ENCODE assay signal across 8 cellular contexts in the genomic region with DNA sequence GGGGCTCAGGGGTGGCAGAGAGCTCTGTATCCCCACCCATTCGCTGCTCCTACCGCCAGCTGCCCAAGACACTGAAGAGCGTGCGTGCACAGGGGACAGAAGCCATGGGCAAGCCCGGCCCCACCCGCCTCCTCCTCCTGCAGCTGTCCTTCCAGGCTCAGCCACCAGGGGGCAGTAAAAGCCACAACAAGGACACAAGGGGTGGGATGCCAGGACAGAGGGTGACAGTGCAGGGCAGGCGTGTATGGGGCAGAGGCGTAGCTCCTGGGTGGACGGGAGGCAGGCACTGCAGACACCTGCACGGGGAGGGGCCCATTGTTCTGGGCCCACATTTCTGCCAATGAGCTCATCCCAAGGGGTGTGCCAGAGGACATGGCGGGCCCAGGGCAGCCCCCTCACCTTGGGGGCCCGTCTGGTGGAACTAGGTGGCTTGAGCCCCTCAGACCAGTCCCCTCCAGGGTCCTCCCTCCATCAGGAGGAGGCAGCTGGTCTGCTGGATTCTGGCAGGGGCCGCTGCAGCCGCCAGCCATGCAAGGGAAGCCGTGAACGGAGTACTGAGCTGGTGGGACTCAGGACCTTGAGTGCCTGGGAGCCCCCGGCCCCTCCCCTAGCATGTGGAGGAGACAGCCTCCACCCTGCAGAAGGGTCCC.
DNase-seq lines count a peak whose midpoint lies in the region; ATAC-seq and TF ChIP-seq lines count a peak whose summit lies in the region.

No MANE protein-coding gene starts in this region.

- H3K27me3 ChIP-seq in BE2C (no peaks in the 10 kb centered on the region), GM23248 (replicated peaks; ENCODE audit: insufficient read depth) (no peaks in the 10 kb centered on the region)

- 40 to 42% methylated on average over 16 to 17 of the region's 17 CpGs for WGBS in GM23248 (ENCODE audit: low coverage in 1 of 2, low lambda C conversion rate in 2 of 2, missing lambda C conversion rate in 2 of 2), 2 experiments

- H3K4me1 ChIP-seq in BE2C: peaks cover 34% of the 10 kb centered on the region
- peaks cover 25% of the 10 kb centered on the region for H3K4me1 ChIP-seq in GM23248 (ENCODE audit: insufficient read depth)

- H3K36me3 Mint-ChIP-seq in activated CD8-positive, alpha-beta T cell treated with anti-CD3 and anti-CD28 coated beads for 36 hours (ENCODE audit: low read depth): peaks cover 3% of the 10 kb centered on the region

- peak; percentile 99 for ATAC-seq in activated CD8-positive, alpha-beta T cell treated with anti-CD3 and anti-CD28 coated beads for 36 hours
- no peak for ATAC-seq in HG02885 (IDR thresholded peaks at IDR 0.05; ENCODE audit: poor library complexity, unreplicated experiment)

- peaks cover 3% of the 10 kb centered on the region; the same call in 1 of the 2 replicates for H3F3A ChIP-seq in GM23248 (ENCODE audit: insufficient read depth)

- H3K27ac Mint-ChIP-seq in activated CD8-positive, alpha-beta T cell treated with anti-CD3 and anti-CD28 coated beads for 36 hours: no peak overlapping the region

- intact Hi-C loops in activated CD8-positive, alpha-beta T cell treated with anti-CD3 and anti-CD28 coated beads for 36 hours (cut with micrococcal nuclease): no loop called here

- H3K9ac ChIP-seq in GM23248: no peak overlapping the region

- H2AFZ ChIP-seq in GM23248: no peak overlapping the region

- in situ Hi-C loops in GM23248 (cut with MboI): no loop called here

- no peaks in the 10 kb centered on the region for H3K9me2 ChIP-seq in GM23248 (ENCODE audit: insufficient read depth)

- peak; percentile 93 for DNase-seq in BE2C
- DNase-seq in GM23248: peak; percentile 89
- DNase-seq in NCI-H526 treated with DMSO at 0.1 percent for 48 hours (lab: John Stamatoyannopoulos, UW): peak; percentile 7
- DNase-seq in activated CD8-positive, alpha-beta T cell treated with anti-CD3 and anti-CD28 coated beads for 36 hours: peak; percentile 93
- peak; percentile 74 for DNase-seq in effector CD4-positive, alpha-beta T cell
- DNase-seq in medulla oblongata (ENCODE audit: extremely low spot score): peak; percentile 94
- DNase-seq in stimulated activated CD8-positive, alpha-beta memory T cell treated with anti-CD3 and anti-CD28 coated beads, Interleukin-15, amount 100 ng/mL, for 48 hours (ENCODE audit: low read depth in 2 of 2): peak; percentile 66

- no peaks in the 10 kb centered on the region for H4K20me1 ChIP-seq in GM23248 (ENCODE audit: insufficient read depth)

- CTCF ChIA-PET in activated CD8-positive, alpha-beta T cell treated with anti-CD3 and anti-CD28 coated beads for 36 hours (lab: Charles Lee): interaction anchor here (0.6 to 2.2 kb wide), 28 partner anchors 9 to 645 kb away, joined by 3 to 20 read pairs (median 4); no protein-coding TSS in a partner anchor

- H3K27ac ChIP-seq in GM23248: no peak overlapping the region

- peaks cover 51% of the 10 kb centered on the region for H3K36me3 ChIP-seq in BE2C
- peaks cover 6% of the 10 kb centered on the region; the same call in 1 of the 2 replicates for H3K36me3 ChIP-seq in GM23248 (ENCODE audit: low read depth)

- no peak overlapping the region for H3K4me3 ChIP-seq in BE2C (ENCODE audit: low read depth, low read length)
- H3K4me3 ChIP-seq in GM23248: no peak overlapping the region

- H3K9me3 ChIP-seq in BE2C (no peaks in the 10 kb centered on the region), GM23248 (ENCODE audit: low read depth) (no peaks in the 10 kb centered on the region)

- peaks cover 39% of the 10 kb centered on the region for H3K79me2 ChIP-seq in GM23248 (ENCODE audit: insufficient read depth)

- POLR2A ChIA-PET in activated CD8-positive, alpha-beta T cell treated with anti-CD3 and anti-CD28 coated beads for 36 hours (lab: Charles Lee): interaction anchor here (1.2 kb wide), 1 partner anchor 9 kb away, joined by 3 read pairs; no protein-coding TSS in a partner anchor

- peaks cover 3% of the 10 kb centered on the region for H3K4me1 Mint-ChIP-seq in activated CD8-positive, alpha-beta T cell treated with anti-CD3 and anti-CD28 coated beads for 36 hours (ENCODE audit: low read depth)

- peak; percentile 90 for TF ChIP-seq CTCF in BE2C (IDR thresholded peaks at IDR 0.05; ENCODE audit: low read depth, low read length)
- peak; percentile 93 for TF ChIP-seq CTCF in activated CD8-positive, alpha-beta T cell treated with anti-CD3 and anti-CD28 coated beads for 36 hours (IDR thresholded peaks at IDR 0.05)

- H3K9me3 Mint-ChIP-seq in activated CD8-positive, alpha-beta T cell treated with anti-CD3 and anti-CD28 coated beads for 36 hours: no peaks in the 10 kb centered on the region

- no peaks in the 10 kb centered on the region for H3K27me3 Mint-ChIP-seq in activated CD8-positive, alpha-beta T cell treated with anti-CD3 and anti-CD28 coated beads for 36 hours

- H3K4me3 Mint-ChIP-seq in activated CD8-positive, alpha-beta T cell treated with anti-CD3 and anti-CD28 coated beads for 36 hours: no peak overlapping the region

- no peak overlapping the region for H3K4me2 ChIP-seq in GM23248 (ENCODE audit: unreplicated experiment)

Comparison
In these comparisons a context has a peak if more than half of its experiments do, and no peak if none do; other contexts are left out.
1. DNase-seq: peak in every context shown above with its lines; median percentile 94 in medulla oblongata; 93 in BE2C; 93 in activated CD8-positive, alpha-beta T cell treated with anti-CD3 and anti-CD28 coated beads for 36 hours; 89 in GM23248; 74 in effector CD4-positive, alpha-beta T cell; 66 in stimulated activated CD8-positive, alpha-beta memory T cell treated with anti-CD3 and anti-CD28 coated beads, Interleukin-15, amount 100 ng/mL, for 48 hours; 7 in NCI-H526 treated with DMSO at 0.1 percent for 48 hours.